Comparison of ENCODE assay signal across 8 cellular contexts in the genomic region with DNA sequence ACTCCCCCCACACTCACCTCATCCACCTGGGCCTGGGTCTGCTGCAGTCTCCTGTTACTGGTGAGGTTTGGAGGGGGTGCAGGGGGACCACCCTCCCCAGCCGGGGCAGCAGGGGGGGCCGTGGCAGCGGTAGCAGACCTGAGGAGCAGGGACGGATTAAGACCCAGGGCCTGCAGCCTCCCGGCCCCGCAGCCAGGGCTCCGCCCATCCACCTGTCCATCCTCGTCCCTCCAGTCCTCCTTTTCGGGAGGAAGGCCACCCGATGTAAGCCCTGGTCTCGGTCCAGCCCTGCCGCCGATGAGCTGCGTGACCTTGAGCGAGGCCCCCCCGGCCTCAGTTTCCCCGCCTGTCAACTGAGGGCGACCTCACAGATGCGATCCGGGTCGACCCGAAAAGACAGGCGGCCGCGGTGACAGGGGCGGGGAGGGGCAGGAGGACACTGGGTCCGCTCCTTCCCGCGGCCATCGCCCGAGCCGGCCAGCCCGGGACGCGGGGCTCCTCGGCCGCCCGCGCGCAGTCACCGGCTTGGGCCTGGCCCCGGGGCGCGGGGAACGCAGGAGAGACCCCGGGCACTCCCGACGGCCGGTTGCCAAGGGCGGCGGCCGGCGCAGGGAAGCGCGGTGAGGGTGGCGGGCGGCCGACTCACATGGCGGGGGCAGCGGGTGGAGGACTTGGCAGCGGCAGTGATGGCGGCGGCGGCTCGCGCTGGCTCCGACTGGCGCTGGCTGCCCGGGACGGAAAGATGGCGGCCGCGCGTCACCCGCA. TPM values are rescaled to one million over a fixed set of nuclear protein-coding genes. Genes with fewer than 3 reads are reported as not detected.
DNase-seq lines count a peak whose midpoint lies in the region; ATAC-seq and TF ChIP-seq lines count a peak whose summit lies in the region.

A gene with protein sequence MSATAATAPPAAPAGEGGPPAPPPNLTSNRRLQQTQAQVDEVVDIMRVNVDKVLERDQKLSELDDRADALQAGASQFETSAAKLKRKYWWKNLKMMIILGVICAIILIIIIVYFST (minus strand): TSS at position 717 of the 765 bp plus-strand sequence. CDS start 69 bp downstream, at position 648.

- POLR2A ChIA-PET in A673 (lab: Charles Lee; ENCODE audit: low non-redundant PET): no interaction called here

- WGBS in right lobe of liver (ENCODE audit: insufficient coverage, low coverage, low lambda C conversion rate, missing lambda C conversion rate): 0% methylated on average over 32 of the region's 75 CpGs

- peak within 1 kb of the TSS; percentile 92 for H3K4me3 Mint-ChIP-seq in activated CD4-positive, alpha-beta T cell treated with anti-CD3 and anti-CD28 coated beads, Interleukin-2, amount 10 ng/mL, durations not matched to agents 24 days and 14 days
- peak within 1 kb of the TSS; percentile 82 for H3K4me3 Mint-ChIP-seq in dendritic cell treated with granulocyte-macrophage colony-stimulating factor and Interleukin-4, amounts not matched to agents 40 ng/mL and 50 ng/mL, for 4 days

- H3K4me3 ChIP-seq in A673 (ENCODE audit: low read depth, low read length, poor library complexity, severe bottlenecking) (peak within 1 kb of the TSS; percentile 100), right lobe of liver (peak within 1 kb of the TSS; percentile 91 to 97 (median 91))

- H3K27ac ChIP-seq in A673 (ENCODE audit: low read depth, low read length, poor library complexity, severe bottlenecking): peak within 1 kb of the TSS; percentile 97
- H3K27ac ChIP-seq in right lobe of liver: peak within 1 kb of the TSS; percentile 99

- H3K9me3 Mint-ChIP-seq in activated CD4-positive, alpha-beta T cell treated with anti-CD3 and anti-CD28 coated beads, Interleukin-2, amount 10 ng/mL, durations not matched to agents 24 days and 14 days: no peaks in the 10 kb centered on the region
- no peaks in the 10 kb centered on the region for H3K9me3 Mint-ChIP-seq in dendritic cell treated with granulocyte-macrophage colony-stimulating factor and Interleukin-4, amounts not matched to agents 40 ng/mL and 50 ng/mL, for 4 days

- DNase-seq in A673 (ENCODE audit: low spot score) (peak; percentile 80), NCI-H1694 (lab: John Stamatoyannopoulos, UW) (peak; percentile 32), right lobe of liver (peak; percentile 82 to 84 (median 83))
- DNase-seq in activated CD4-positive, alpha-beta T cell treated with anti-CD3 and anti-CD28 coated beads, Interleukin-2, amount 10 ng/mL, durations not matched to agents 24 days and 14 days: peak; percentile 97
- DNase-seq in stimulated activated CD4-positive, alpha-beta T cell treated with anti-CD3 and anti-CD28 coated beads, TNF-alpha, amount 100 ng/mL, for 24 hours (ENCODE audit: low read depth in 3 of 3): peak; percentile 62 to 73 (median 65)

- peak; percentile 72 for TF ChIP-seq POLR2A in right lobe of liver (IDR thresholded peaks at IDR 0.05)

- peaks cover 36% of the 10 kb centered on the region for H3K36me3 Mint-ChIP-seq in activated CD4-positive, alpha-beta T cell treated with anti-CD3 and anti-CD28 coated beads, Interleukin-2, amount 10 ng/mL, durations not matched to agents 24 days and 14 days (ENCODE audit: low read depth)
- peaks cover 49% of the 10 kb centered on the region for H3K36me3 Mint-ChIP-seq in dendritic cell treated with granulocyte-macrophage colony-stimulating factor and Interleukin-4, amounts not matched to agents 40 ng/mL and 50 ng/mL, for 4 days (ENCODE audit: low read depth)

- BruUV-seq in A673 (replicated peaks; lab: Mats Ljungman, UMichigan): no TSS peak

- TF ChIP-seq CTCF in A673 (conservative IDR thresholded peaks at IDR 0.05; ENCODE audit: low read depth, low read length) (no peak), right lobe of liver (IDR thresholded peaks at IDR 0.05) (peak in 1 of 4 donors; percentile 22)

- intact Hi-C loops in A673 (cut with micrococcal nuclease; ENCODE audit: unreplicated experiment) (no loop called here), right lobe of liver (cut with DNase I) (no loop called here)
- intact Hi-C loops in activated CD4-positive, alpha-beta T cell treated with anti-CD3 and anti-CD28 coated beads, Interleukin-2, amount 10 ng/mL, durations not matched to agents 24 days and 14 days (cut with micrococcal nuclease): no loop called here
- intact Hi-C loops in dendritic cell treated with granulocyte-macrophage colony-stimulating factor and Interleukin-4, amounts not matched to agents 40 ng/mL and 50 ng/mL, for 4 days (cut with micrococcal nuclease): no loop called here

- H3K36me3 ChIP-seq in A673 (ENCODE audit: insufficient read depth, low read length, poor library complexity, severe bottlenecking) (peaks cover 22% of the 10 kb centered on the region), right lobe of liver (peaks cover 0 to 14% (median 0%) of the 10 kb centered on the region in 4 donors)

- no peaks in the 10 kb centered on the region for H3K27me3 ChIP-seq in A673 (replicated peaks; ENCODE audit: insufficient read depth, low read depth, low read length, poor library complexity)
- H3K27me3 ChIP-seq in right lobe of liver: no peaks in the 10 kb centered on the region

- ATAC-seq in GM18868 (IDR thresholded peaks at IDR 0.05; ENCODE audit: unreplicated experiment): peak; percentile 47
- ATAC-seq in right lobe of liver: peak; percentile 20 to 53 (median 41)
- ATAC-seq in HG03439 (IDR thresholded peaks at IDR 0.05; ENCODE audit: unreplicated experiment): no peak

- CTCF ChIA-PET in A673 (lab: Charles Lee): no interaction called here

- peaks cover 57% of the 10 kb centered on the region for H3K4me1 Mint-ChIP-seq in activated CD4-positive, alpha-beta T cell treated with anti-CD3 and anti-CD28 coated beads, Interleukin-2, amount 10 ng/mL, durations not matched to agents 24 days and 14 days
- peaks cover 66% of the 10 kb centered on the region for H3K4me1 Mint-ChIP-seq in dendritic cell treated with granulocyte-macrophage colony-stimulating factor and Interleukin-4, amounts not matched to agents 40 ng/mL and 50 ng/mL, for 4 days (ENCODE audit: low read depth)

- H3K9me3 ChIP-seq in A673 (ENCODE audit: low read depth, low read length, poor library complexity, severe bottlenecking) (no peaks in the 10 kb centered on the region), right lobe of liver (no peaks in the 10 kb centered on the region)

- no peaks in the 10 kb centered on the region for H3K27me3 Mint-ChIP-seq in activated CD4-positive, alpha-beta T cell treated with anti-CD3 and anti-CD28 coated beads, Interleukin-2, amount 10 ng/mL, durations not matched to agents 24 days and 14 days
- H3K27me3 Mint-ChIP-seq in dendritic cell treated with granulocyte-macrophage colony-stimulating factor and Interleukin-4, amounts not matched to agents 40 ng/mL and 50 ng/mL, for 4 days: no peaks in the 10 kb centered on the region

- H3K4me1 ChIP-seq in A673 (ENCODE audit: insufficient read depth, low read length, poor library complexity, severe bottlenecking) (peaks cover 32% of the 10 kb centered on the region), right lobe of liver (peaks cover 0 to 31% (median 21%) of the 10 kb centered on the region in 4 donors)

- peak within 1 kb of the TSS; percentile 99 for H3K27ac Mint-ChIP-seq in activated CD4-positive, alpha-beta T cell treated with anti-CD3 and anti-CD28 coated beads, Interleukin-2, amount 10 ng/mL, durations not matched to agents 24 days and 14 days
- no peak within 1 kb of the TSS for H3K27ac Mint-ChIP-seq in dendritic cell treated with granulocyte-macrophage colony-stimulating factor and Interleukin-4, amounts not matched to agents 40 ng/mL and 50 ng/mL, for 4 days

RNA-seq across cellular contexts. Expression of the gene that starts here (rescaled TPM):
- total RNA-seq in A673 (2021): 41.3 and 51.0 TPM in 2 replicates
- 45.1 and 49.6 TPM in 2 replicates for total RNA-seq in activated CD4-positive, alpha-beta T cell treated with anti-CD3 and anti-CD28 coated beads, Interleukin-2, amount 10 ng/mL, durations not matched to agents 24 days and 14 days
- total RNA-seq in right lobe of liver: 10 to 100 TPM in 4 of 6 experiments, 1 to 10 TPM in 2; 4.4 to 18.6 (median 13.2) TPM

Comparison
In these comparisons a context has a peak if more than half of its experiments do, and no peak if none do; other contexts are left out.
1. DNase-seq: peak in every context shown above with its lines; median percentile 97 in activated CD4-positive, alpha-beta T cell treated with anti-CD3 and anti-CD28 coated beads, Interleukin-2, amount 10 ng/mL, durations not matched to agents 24 days and 14 days; 83 in right lobe of liver; 80 in A673; 65 in stimulated activated CD4-positive, alpha-beta T cell treated with anti-CD3 and anti-CD28 coated beads, TNF-alpha, amount 100 ng/mL, for 24 hours; 32 in NCI-H1694.